ENCODE assay signal across 1 cellular context in the genomic region with DNA sequence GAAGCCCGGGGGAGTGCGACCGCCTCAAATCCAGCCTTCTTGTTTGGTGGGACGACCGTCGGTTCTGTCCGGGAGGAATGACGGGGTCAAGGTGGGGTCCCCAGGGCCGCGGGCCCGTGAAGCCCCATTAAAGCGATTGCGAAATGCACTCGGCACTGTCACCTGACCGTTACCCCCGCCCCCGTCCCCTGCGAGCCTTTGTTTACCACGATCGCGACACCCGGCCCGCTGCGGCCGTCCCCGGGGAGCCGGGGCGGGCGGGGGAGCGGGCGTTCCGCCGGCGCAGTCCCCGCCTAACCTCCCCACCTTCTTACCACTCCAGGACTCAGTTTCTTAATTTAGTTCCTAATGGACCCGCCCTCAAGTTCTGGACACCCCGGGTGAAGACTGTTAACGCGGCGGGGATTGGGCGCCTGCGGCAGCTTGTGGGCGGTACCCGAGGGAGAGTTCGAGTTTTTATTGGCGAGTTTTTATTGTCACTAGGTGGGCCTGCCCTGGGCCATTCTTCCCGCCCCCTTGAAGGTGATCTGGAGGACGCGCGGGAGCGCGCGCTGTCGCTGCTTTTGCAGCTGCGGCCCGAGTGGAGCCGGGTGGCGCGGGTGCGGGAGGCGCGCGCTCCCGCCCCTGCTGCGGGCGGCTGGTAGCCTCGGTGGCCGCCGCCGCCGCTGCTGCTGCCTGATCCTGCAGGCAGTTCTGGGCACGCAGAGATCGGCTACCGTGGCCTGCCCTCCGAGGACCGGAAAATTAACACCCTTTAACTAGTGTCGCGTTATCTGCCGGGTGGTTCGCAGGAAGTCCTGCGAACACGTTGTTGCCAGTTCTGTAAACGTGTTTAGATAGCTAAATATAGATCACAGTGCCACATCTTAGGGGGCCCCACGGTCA.
TF ChIP-seq lines count a peak whose summit lies in the region.

No MANE protein-coding gene starts in this region.

TF ChIP-seq in K562, 482 proteins besides CTCF, POLR2A, EP300 and RAD21 (continued from another document and continues in another):
- TF ChIP-seq, protein P1, sequence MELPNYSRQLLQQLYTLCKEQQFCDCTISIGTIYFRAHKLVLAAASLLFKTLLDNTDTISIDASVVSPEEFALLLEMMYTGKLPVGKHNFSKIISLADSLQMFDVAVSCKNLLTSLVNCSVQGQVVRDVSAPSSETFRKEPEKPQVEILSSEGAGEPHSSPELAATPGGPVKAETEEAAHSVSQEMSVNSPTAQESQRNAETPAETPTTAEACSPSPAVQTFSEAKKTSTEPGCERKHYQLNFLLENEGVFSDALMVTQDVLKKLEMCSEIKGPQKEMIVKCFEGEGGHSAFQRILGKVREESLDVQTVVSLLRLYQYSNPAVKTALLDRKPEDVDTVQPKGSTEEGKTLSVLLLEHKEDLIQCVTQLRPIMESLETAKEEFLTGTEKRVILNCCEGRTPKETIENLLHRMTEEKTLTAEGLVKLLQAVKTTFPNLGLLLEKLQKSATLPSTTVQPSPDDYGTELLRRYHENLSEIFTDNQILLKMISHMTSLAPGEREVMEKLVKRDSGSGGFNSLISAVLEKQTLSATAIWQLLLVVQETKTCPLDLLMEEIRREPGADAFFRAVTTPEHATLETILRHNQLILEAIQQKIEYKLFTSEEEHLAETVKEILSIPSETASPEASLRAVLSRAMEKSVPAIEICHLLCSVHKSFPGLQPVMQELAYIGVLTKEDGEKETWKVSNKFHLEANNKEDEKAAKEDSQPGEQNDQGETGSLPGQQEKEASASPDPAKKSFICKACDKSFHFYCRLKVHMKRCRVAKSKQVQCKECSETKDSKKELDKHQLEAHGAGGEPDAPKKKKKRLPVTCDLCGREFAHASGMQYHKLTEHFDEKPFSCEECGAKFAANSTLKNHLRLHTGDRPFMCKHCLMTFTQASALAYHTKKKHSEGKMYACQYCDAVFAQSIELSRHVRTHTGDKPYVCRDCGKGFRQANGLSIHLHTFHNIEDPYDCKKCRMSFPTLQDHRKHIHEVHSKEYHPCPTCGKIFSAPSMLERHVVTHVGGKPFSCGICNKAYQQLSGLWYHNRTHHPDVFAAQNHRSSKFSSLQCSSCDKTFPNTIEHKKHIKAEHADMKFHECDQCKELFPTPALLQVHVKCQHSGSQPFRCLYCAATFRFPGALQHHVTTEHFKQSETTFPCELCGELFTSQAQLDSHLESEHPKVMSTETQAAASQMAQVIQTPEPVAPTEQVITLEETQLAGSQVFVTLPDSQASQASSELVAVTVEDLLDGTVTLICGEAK (IDR thresholded peaks at IDR 0.05), result no peak; the same call in 1 of the 2 replicates
- TF ChIP-seq, protein P1 (CRISPR knock-in tag; IDR thresholded peaks at IDR 0.05), result no peak
- TF ChIP-seq ZNF134 (CRISPR knock-in tag; conservative IDR thresholded peaks at IDR 0.05) (no peak), PHF8 (IDR thresholded peaks at IDR 0.05; ENCODE audit: borderline replicate concordance, low read length) (peak; percentile 68; the same call in 1 of the 2 replicates), ZNF121 (CRISPR knock-in tag; conservative IDR thresholded peaks at IDR 0.05) (no peak), ELF2 (CRISPR knock-in tag; IDR thresholded peaks at IDR 0.05) (0 out of 2 replicates have a peak, but pooled peaks have one; percentile 26), CBFB (CRISPR knock-in tag; IDR thresholded peaks at IDR 0.05) (no peak), ETS2 (tag; IDR thresholded peaks at IDR 0.05; ENCODE audit: borderline replicate concordance, poor library complexity, severe bottlenecking) (no peak), SMARCC2 (IDR thresholded peaks at IDR 0.05; ENCODE audit: low read depth) (no peak), ZEB2 (IDR thresholded peaks at IDR 0.05) (no peak)
- TF ChIP-seq, protein P2, sequence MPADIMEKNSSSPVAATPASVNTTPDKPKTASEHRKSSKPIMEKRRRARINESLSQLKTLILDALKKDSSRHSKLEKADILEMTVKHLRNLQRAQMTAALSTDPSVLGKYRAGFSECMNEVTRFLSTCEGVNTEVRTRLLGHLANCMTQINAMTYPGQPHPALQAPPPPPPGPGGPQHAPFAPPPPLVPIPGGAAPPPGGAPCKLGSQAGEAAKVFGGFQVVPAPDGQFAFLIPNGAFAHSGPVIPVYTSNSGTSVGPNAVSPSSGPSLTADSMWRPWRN (IDR thresholded peaks at IDR 0.05; ENCODE audit: low read depth), result no peak
- TF ChIP-seq, protein P3, sequence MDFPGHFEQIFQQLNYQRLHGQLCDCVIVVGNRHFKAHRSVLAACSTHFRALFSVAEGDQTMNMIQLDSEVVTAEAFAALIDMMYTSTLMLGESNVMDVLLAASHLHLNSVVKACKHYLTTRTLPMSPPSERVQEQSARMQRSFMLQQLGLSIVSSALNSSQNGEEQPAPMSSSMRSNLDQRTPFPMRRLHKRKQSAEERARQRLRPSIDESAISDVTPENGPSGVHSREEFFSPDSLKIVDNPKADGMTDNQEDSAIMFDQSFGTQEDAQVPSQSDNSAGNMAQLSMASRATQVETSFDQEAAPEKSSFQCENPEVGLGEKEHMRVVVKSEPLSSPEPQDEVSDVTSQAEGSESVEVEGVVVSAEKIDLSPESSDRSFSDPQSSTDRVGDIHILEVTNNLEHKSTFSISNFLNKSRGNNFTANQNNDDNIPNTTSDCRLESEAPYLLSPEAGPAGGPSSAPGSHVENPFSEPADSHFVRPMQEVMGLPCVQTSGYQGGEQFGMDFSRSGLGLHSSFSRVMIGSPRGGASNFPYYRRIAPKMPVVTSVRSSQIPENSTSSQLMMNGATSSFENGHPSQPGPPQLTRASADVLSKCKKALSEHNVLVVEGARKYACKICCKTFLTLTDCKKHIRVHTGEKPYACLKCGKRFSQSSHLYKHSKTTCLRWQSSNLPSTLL (IDR thresholded peaks at IDR 0.05), result no peak
- TF ChIP-seq, protein P4, sequence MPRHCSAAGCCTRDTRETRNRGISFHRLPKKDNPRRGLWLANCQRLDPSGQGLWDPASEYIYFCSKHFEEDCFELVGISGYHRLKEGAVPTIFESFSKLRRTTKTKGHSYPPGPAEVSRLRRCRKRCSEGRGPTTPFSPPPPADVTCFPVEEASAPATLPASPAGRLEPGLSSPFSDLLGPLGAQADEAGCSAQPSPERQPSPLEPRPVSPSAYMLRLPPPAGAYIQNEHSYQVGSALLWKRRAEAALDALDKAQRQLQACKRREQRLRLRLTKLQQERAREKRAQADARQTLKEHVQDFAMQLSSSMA (CRISPR knock-in tag; IDR thresholded peaks at IDR 0.05), result no peak
- TF ChIP-seq, protein P5, sequence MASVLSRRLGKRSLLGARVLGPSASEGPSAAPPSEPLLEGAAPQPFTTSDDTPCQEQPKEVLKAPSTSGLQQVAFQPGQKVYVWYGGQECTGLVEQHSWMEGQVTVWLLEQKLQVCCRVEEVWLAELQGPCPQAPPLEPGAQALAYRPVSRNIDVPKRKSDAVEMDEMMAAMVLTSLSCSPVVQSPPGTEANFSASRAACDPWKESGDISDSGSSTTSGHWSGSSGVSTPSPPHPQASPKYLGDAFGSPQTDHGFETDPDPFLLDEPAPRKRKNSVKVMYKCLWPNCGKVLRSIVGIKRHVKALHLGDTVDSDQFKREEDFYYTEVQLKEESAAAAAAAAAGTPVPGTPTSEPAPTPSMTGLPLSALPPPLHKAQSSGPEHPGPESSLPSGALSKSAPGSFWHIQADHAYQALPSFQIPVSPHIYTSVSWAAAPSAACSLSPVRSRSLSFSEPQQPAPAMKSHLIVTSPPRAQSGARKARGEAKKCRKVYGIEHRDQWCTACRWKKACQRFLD (CRISPR knock-in tag; IDR thresholded peaks at IDR 0.05), result peak; percentile 47
- TF ChIP-seq, protein P6, sequence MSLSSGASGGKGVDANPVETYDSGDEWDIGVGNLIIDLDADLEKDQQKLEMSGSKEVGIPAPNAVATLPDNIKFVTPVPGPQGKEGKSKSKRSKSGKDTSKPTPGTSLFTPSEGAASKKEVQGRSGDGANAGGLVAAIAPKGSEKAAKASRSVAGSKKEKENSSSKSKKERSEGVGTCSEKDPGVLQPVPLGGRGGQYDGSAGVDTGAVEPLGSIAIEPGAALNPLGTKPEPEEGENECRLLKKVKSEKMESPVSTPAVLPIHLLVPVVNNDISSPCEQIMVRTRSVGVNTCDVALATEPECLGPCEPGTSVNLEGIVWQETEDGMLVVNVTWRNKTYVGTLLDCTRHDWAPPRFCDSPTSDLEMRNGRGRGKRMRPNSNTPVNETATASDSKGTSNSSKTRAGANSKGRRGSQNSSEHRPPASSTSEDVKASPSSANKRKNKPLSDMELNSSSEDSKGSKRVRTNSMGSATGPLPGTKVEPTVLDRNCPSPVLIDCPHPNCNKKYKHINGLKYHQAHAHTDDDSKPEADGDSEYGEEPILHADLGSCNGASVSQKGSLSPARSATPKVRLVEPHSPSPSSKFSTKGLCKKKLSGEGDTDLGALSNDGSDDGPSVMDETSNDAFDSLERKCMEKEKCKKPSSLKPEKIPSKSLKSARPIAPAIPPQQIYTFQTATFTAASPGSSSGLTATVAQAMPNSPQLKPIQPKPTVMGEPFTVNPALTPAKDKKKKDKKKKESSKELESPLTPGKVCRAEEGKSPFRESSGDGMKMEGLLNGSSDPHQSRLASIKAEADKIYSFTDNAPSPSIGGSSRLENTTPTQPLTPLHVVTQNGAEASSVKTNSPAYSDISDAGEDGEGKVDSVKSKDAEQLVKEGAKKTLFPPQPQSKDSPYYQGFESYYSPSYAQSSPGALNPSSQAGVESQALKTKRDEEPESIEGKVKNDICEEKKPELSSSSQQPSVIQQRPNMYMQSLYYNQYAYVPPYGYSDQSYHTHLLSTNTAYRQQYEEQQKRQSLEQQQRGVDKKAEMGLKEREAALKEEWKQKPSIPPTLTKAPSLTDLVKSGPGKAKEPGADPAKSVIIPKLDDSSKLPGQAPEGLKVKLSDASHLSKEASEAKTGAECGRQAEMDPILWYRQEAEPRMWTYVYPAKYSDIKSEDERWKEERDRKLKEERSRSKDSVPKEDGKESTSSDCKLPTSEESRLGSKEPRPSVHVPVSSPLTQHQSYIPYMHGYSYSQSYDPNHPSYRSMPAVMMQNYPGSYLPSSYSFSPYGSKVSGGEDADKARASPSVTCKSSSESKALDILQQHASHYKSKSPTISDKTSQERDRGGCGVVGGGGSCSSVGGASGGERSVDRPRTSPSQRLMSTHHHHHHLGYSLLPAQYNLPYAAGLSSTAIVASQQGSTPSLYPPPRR (CRISPR knock-in tag; IDR thresholded peaks at IDR 0.05; ENCODE audit: borderline replicate concordance), result no peak
